8 cellular contexts compared by ENCODE assay signal in genomic region chr12:124993568-124994434, GRCh38. TPM values are rescaled to one million over a fixed set of nuclear protein-coding genes. Genes with fewer than 3 reads are reported as not detected.
DNase-seq lines count a peak whose midpoint lies in the region; ATAC-seq, FAIRE-seq and TF ChIP-seq lines count a peak whose summit lies in the region.

Gene BRI3BP, plus strand, starts transcription at chr12:124993645. Its CDS starts 146 bp downstream, at chr12:124993791.

- no peaks in the 10 kb centered on the region for H3K9me3 Mint-ChIP-seq in activated naive CD4-positive, alpha-beta T cell treated with anti-CD3 and anti-CD28 coated beads, Interleukin-2, amount 50 U/mL, for 72 hours

- H3K36me3 ChIP-seq in heart right ventricle (no peaks in the 10 kb centered on the region), psoas muscle (ENCODE audit: insufficient read depth in 1 of 2, low read depth in 1 of 2) (no peaks in the 10 kb centered on the region)

- H3K27me3 ChIP-seq in heart right ventricle: no peaks in the 10 kb centered on the region
- no peaks in the 10 kb centered on the region for H3K27me3 ChIP-seq in psoas muscle (ENCODE audit: insufficient read depth in 3 of 3, low read length in 2 of 3)

- H3K4me3 ChIP-seq in heart right ventricle (peak within 1 kb of the TSS; percentile 34 to 67 (median 59)), psoas muscle (peak within 1 kb of the TSS; percentile 72)

- TF ChIP-seq CTCF in heart right ventricle (IDR thresholded peaks at IDR 0.05) (no peak), psoas muscle (IDR thresholded peaks at IDR 0.05) (no peak)

- H3K27ac Mint-ChIP-seq in activated naive CD4-positive, alpha-beta T cell treated with anti-CD3 and anti-CD28 coated beads, Interleukin-2, amount 50 U/mL, for 72 hours: peak within 1 kb of the TSS; percentile 90 to 92

- peak; percentile 48 for ATAC-seq in GM21390 (IDR thresholded peaks at IDR 0.05; ENCODE audit: unreplicated experiment)
- peak; percentile 70 for ATAC-seq in SK-N-SH treated with all-trans-retinoic acid at 6 μM for 48 hours
- peak; percentile 77 to 84 for ATAC-seq in activated naive CD4-positive, alpha-beta T cell treated with anti-CD3 and anti-CD28 coated beads, Interleukin-2, amount 50 U/mL, for 72 hours
- ATAC-seq in heart right ventricle: peak; percentile 35 to 78 (median 65)
- peak; percentile 50 to 67 (median 64) for ATAC-seq in psoas muscle

- no peak for FAIRE-seq in urothelium cell line (lab: Jason Lieb, UNC)

- H3K4me1 ChIP-seq in heart right ventricle: peaks cover 0 to 42% (median 16%) of the 10 kb centered on the region in 9 donors
- H3K4me1 ChIP-seq in psoas muscle: peaks cover 14% of the 10 kb centered on the region

- DNase-seq in DMS79 (lab: John Stamatoyannopoulos, UW): peak; percentile 9
- DNase-seq in HuH-7 (ENCODE audit: low spot score): peak; percentile 53
- DNase-seq in activated naive CD4-positive, alpha-beta T cell treated with anti-CD3 and anti-CD28 coated beads, Interleukin-2, amount 50 U/mL, for 72 hours (ENCODE audit: low spot score in 2 of 2): peak; percentile 71 to 82
- peak; percentile 32 to 74 for DNase-seq in heart right ventricle
- DNase-seq in psoas muscle: peak; percentile 64 to 74
- peak; percentile 80 for DNase-seq in urothelium cell line (ENCODE audit: low spot score)

- H3K9me3 ChIP-seq in heart right ventricle: no peaks in the 10 kb centered on the region
- no peaks in the 10 kb centered on the region for H3K9me3 ChIP-seq in psoas muscle

- intact Hi-C loops in heart right ventricle (cut with DNase I): loop anchor here in 2 of 10 donors (5.0 to 10.0 kb wide), 2 partner anchors 51 to 54 kb away; no protein-coding TSS in a partner anchor
- intact Hi-C loops in psoas muscle (cut with DNase I): loop anchor here in 1 of 2 donors (5.0 kb wide), 1 partner anchor 54 kb away; no protein-coding TSS in a partner anchor

- H3K27ac ChIP-seq in heart right ventricle: peak within 1 kb of the TSS in 3 of 10 donors; percentile 8 to 58 (median 9)
- no peak within 1 kb of the TSS for H3K27ac ChIP-seq in psoas muscle

- H3K36me3 Mint-ChIP-seq in activated naive CD4-positive, alpha-beta T cell treated with anti-CD3 and anti-CD28 coated beads, Interleukin-2, amount 50 U/mL, for 72 hours: peaks cover 16 to 21% of the 10 kb centered on the region in 2 donors

- 0 to 1% methylated on average over 121 to 124 of the region's 124 CpGs for WGBS in heart right ventricle, 2 donors
- WGBS in psoas muscle, 3 donors: 0 to 1% (median 1%) methylated on average over 37 to 124 of the region's 124 CpGs

TF ChIP-seq in SK-N-SH treated with all-trans-retinoic acid at 6 μM for 48 hours, 23 proteins besides CTCF, POLR2A, EP300 and RAD21:
- TF ChIP-seq ZNF565 (CRISPR knock-in tag; conservative IDR thresholded peaks at IDR 0.05; ENCODE audit: low read depth): no peak
- TF ChIP-seq ZC3H10 (CRISPR knock-in tag; IDR thresholded peaks at IDR 0.05): no peak
- TF ChIP-seq PATZ1 (CRISPR knock-in tag; IDR thresholded peaks at IDR 0.05; ENCODE audit: borderline replicate concordance): no peak
- no peak for TF ChIP-seq SNAI2 (CRISPR knock-in tag; IDR thresholded peaks at IDR 0.05)
- no peak for TF ChIP-seq ZNF8 (CRISPR knock-in tag; IDR thresholded peaks at IDR 0.05)
- no peak for TF ChIP-seq RARB (CRISPR knock-in tag; IDR thresholded peaks at IDR 0.05)
- no peak for TF ChIP-seq CSDC2 (CRISPR knock-in tag; IDR thresholded peaks at IDR 0.05)

RNA-seq across cellular contexts. Expression of gene BRI3BP, which starts in this region (rescaled TPM):
- 10 to 100 TPM in 1 of 2 donors, 1 to 10 TPM in 1; 9.2 to 28.0 TPM for total RNA-seq in activated naive CD4-positive, alpha-beta T cell treated with anti-CD3 and anti-CD28 coated beads, Interleukin-2, amount 50 U/mL, for 72 hours
- total RNA-seq in heart right ventricle (1 to 10 TPM; 3.2 to 4.9 (median 3.9) TPM), psoas muscle (1 to 10 TPM; 1.1 to 2.8 (median 1.4) TPM)
- polyA plus RNA-seq in heart right ventricle (1 to 10 TPM; 1.3 to 1.5 TPM), psoas muscle (1 to 10 TPM in 2 of 3 donors, under 1 TPM in 1; 0.72 to 2.8 (median 2.3) TPM)

Comparison
In these comparisons a context has a peak if more than half of its experiments do, and no peak if none do; other contexts are left out.
1. DNase-seq: peak in every context shown above with its lines; median percentile 80 in urothelium cell line; 76 in activated naive CD4-positive, alpha-beta T cell treated with anti-CD3 and anti-CD28 coated beads, Interleukin-2, amount 50 U/mL, for 72 hours; 69 in psoas muscle; 53 in HuH-7; 53 in heart right ventricle; 9 in DMS79.